15 cellular contexts compared by ENCODE assay signal in the genomic region with DNA sequence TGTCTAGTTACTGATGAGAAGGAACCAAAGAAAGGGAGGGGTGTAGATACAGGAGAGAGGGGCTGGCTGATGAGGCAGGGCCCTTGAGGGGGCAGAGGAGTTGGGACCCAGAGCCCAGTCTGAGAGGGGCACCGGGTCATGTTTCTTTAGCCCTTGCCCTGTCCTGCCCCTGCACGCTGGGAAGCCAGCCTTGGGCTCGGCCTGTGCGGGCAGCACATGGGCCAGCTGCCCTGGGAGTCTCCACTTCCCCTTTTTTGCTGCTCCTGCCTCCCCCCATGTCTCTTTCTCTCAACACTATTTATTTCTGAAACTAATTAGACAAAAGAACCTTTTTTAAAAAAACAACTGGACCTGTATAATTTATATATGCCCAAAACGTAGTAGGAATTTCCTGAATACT. TPM values are rescaled to one million over a fixed set of nuclear protein-coding genes. Genes with fewer than 3 reads are reported as not detected.
DNase-seq lines count a peak whose midpoint lies in the region; ATAC-seq, FAIRE-seq and TF ChIP-seq lines count a peak whose summit lies in the region.
"Had no signal": no experiment of that assay in that cellular context is flagged by ENCODE, and none has a peak within 500 bp of the region (broad histone marks: within the 10 kb centered on the region; RNA-seq: fewer than 3 reads in every experiment).

No MANE protein-coding gene starts in this region.

- no peak for TF ChIP-seq EP300 in GM12878 (IDR thresholded peaks at IDR 0.05; ENCODE audit: borderline replicate concordance in 1 of 2, control insufficient read depth in 1 of 2, low read depth in 2 of 2, low read length in 2 of 2)

- intact Hi-C loops in GM12878 (cut with micrococcal nuclease; ENCODE audit: unreplicated experiment), result no loop called here

- TF ChIP-seq CTCF in KMS-11 (conservative IDR thresholded peaks at IDR 0.05; ENCODE audit: low read depth, low read length) (no peak), GM12878 (IDR thresholded peaks at IDR 0.05 in 2 of 3, conservative IDR thresholded peaks at IDR 0.05 in 1 of 3; ENCODE audit: control insufficient read depth in 2 of 3, extremely low read depth in 1 of 3, insufficient read depth in 1 of 3, low read depth in 3 of 3, low read length in 3 of 3) (no peak)

- no peak overlapping the region for H3K4me3 ChIP-seq in KMS-11 (IDR thresholded peaks at IDR 0.05; ENCODE audit: insufficient read depth, low read depth, low read length)
- H3K4me3 ChIP-seq in GM12878, result no peak overlapping the region
- H3K4me3 ChIP-seq in subcutaneous abdominal adipose tissue (ENCODE audit: low read depth in 1 of 5, low read length in 5 of 5), result no peak overlapping the region

- TF ChIP-seq RAD21 in GM12878 (IDR thresholded peaks at IDR 0.05; ENCODE audit: insufficient read depth, low read depth, low read length), result no peak

- H3K4me2 ChIP-seq in KMS-11, result peak overlapping the region; percentile 69; the same call in 1 of the 2 replicates
- H3K4me2 ChIP-seq in GM12878 (ENCODE audit: control insufficient read depth, insufficient read depth), result no peak overlapping the region

- DNase-seq in GM12878 (ENCODE audit: low read depth, low spot score) (no peak), left lobe of liver (ENCODE audit: low spot score) (peak; percentile 35), DMS153 (lab: John Stamatoyannopoulos, UW) (no peak), midbrain (lab: John Stamatoyannopoulos, UW) (no peak)
- DNase-seq: activated CD4-positive, alpha-beta T cell treated with anti-CD3 and anti-CD28 coated beads for 4 hours; activated T-cell treated with anti-CD3 and anti-CD28 coated beads for 4 hours; DND-41; left colon; NCI-H1417 treated with DMSO at 0.1 percent for 48 hours; NCI-H446; T-helper 2 cell had no signal

- H3K79me2 ChIP-seq in KMS-11 (ENCODE audit: insufficient read depth, low read depth) (no peaks in the 10 kb centered on the region), GM12878 (ENCODE audit: control insufficient read depth, insufficient read depth, low read length) (no peaks in the 10 kb centered on the region)

- CTCF ChIA-PET in GM12878 (lab: Yijun Ruan, JAX), result no interaction called here

- POLR2A ChIA-PET in GM12878 (lab: Charles Lee), result no interaction called here

- H3K9me3 ChIP-seq in GM12878 (replicated peaks; ENCODE audit: control insufficient read depth, insufficient read depth, low read length) (no peaks in the 10 kb centered on the region), subcutaneous abdominal adipose tissue (ENCODE audit: control insufficient read depth in 5 of 5, low read length in 5 of 5) (peaks cover 0 to 12% (median 6%) of the 10 kb centered on the region in 5 donors)

- no peak overlapping the region for H2AFZ ChIP-seq in KMS-11 (ENCODE audit: low read depth)
- no peak overlapping the region for H2AFZ ChIP-seq in GM12878 (ENCODE audit: control insufficient read depth, low read depth, low read length)

- H3K4me1 ChIP-seq in KMS-11 (ENCODE audit: low read depth, poor library complexity, severe bottlenecking) (peaks cover 30% of the 10 kb centered on the region), GM12878 (ENCODE audit: control insufficient read depth, insufficient read depth, low read length) (no peaks in the 10 kb centered on the region), subcutaneous abdominal adipose tissue (ENCODE audit: control insufficient read depth in 5 of 5, insufficient read depth in 5 of 5, low read length in 5 of 5) (peaks cover 0 to 35% (median 28%) of the 10 kb centered on the region in 5 donors)

- FAIRE-seq in GM12878 (lab: Jason Lieb, UNC), result no peak

- H3K27me3 ChIP-seq in KMS-11 (ENCODE audit: insufficient read depth, low read depth), result no peaks in the 10 kb centered on the region
- peaks cover 4 to 8% of the 10 kb centered on the region in 2 experiments for H3K27me3 ChIP-seq in GM12878 (replicated peaks in 1 of 2; ENCODE audit: control insufficient read depth in 2 of 2, insufficient read depth in 2 of 2, low read length in 1 of 2)
- no peaks in the 10 kb centered on the region for H3K27me3 ChIP-seq in subcutaneous abdominal adipose tissue (ENCODE audit: control insufficient read depth in 5 of 5, insufficient read depth in 4 of 5, low read length in 5 of 5)

- no peak for ATAC-seq in GM12878
- peak; percentile 42 for ATAC-seq in left lobe of liver
- no peak for ATAC-seq in GM18858 (IDR thresholded peaks at IDR 0.05; ENCODE audit: unreplicated experiment)
- ATAC-seq in GM18909 (IDR thresholded peaks at IDR 0.05; ENCODE audit: poor library complexity, unreplicated experiment), result no peak

- no TSS peak for BruUV-seq in GM12878 (replicated peaks; lab: Mats Ljungman, UMichigan)

- H3K27ac ChIP-seq in KMS-11 (peak overlapping the region; percentile 88), GM12878 (ENCODE audit: control insufficient read depth, insufficient read depth) (no peak overlapping the region), subcutaneous abdominal adipose tissue (ENCODE audit: low read depth, low read length) (peak overlapping the region; percentile 23)

- H4K20me1 ChIP-seq in KMS-11 (ENCODE audit: insufficient read depth), result no peaks in the 10 kb centered on the region
- no peaks in the 10 kb centered on the region for H4K20me1 ChIP-seq in GM12878 (ENCODE audit: control insufficient read depth, insufficient read depth)

- WGBS in GM12878 (ENCODE audit: insufficient coverage, insufficient replicate concordance, low lambda C conversion rate, missing lambda C conversion rate), result 22% methylated on average over 5 of the region's 5 CpGs

- H3K36me3 ChIP-seq in KMS-11 (ENCODE audit: insufficient read depth) (no peaks in the 10 kb centered on the region), GM12878 (ENCODE audit: control insufficient read depth in 2 of 2, insufficient read depth in 2 of 2, low read length in 1 of 2) (no peaks in the 10 kb centered on the region), subcutaneous abdominal adipose tissue (ENCODE audit: control insufficient read depth in 5 of 5, insufficient read depth in 5 of 5, low read length in 5 of 5) (peaks cover 0 to 15% (median 8%) of the 10 kb centered on the region in 5 donors)

- in situ Hi-C loops in GM12878 (cut with MboI), result no loop called here

- no peak for TF ChIP-seq POLR2A in GM12878 (IDR thresholded peaks at IDR 0.05; ENCODE audit: low read depth, low read length)

- RAD21 ChIA-PET in GM12878 (lab: Charles Lee; ENCODE audit: unreplicated experiment), result no interaction called here

- peak overlapping the region; percentile 50; the same call in 1 of the 2 replicates for H3K9ac ChIP-seq in KMS-11
- no peak overlapping the region for H3K9ac ChIP-seq in GM12878 (ENCODE audit: control insufficient read depth, insufficient read depth, low read length)
- H3K9ac ChIP-seq in subcutaneous abdominal adipose tissue (ENCODE audit: low read length in 5 of 5), result no peak overlapping the region

- SMC1A ChIA-PET in GM12878 (lab: Charles Lee; ENCODE audit: uncharacterized antibody, unreplicated experiment), result no interaction called here

TF ChIP-seq in GM12878, 131 proteins besides CTCF, POLR2A, EP300 and RAD21:
- TF ChIP-seq HDAC6 (IDR thresholded peaks at IDR 0.05; ENCODE audit: unreplicated experiment), result no peak
- no peak for TF ChIP-seq NBN (IDR thresholded peaks at IDR 0.05)
- TF ChIP-seq SPI1 (IDR thresholded peaks at IDR 0.05; ENCODE audit: borderline replicate concordance, insufficient read depth, low read depth, low read length), result peak; percentile 87
- TF ChIP-seq YBX1 (IDR thresholded peaks at IDR 0.05), result no peak
- no peak for TF ChIP-seq SREBF1 (IDR thresholded peaks at IDR 0.05; ENCODE audit: low read length)

RNA-seq across cellular contexts. Expression of a gene that starts 20.5 kb away (rescaled TPM):
- total RNA-seq in GM12878 (2013; cell fraction: nucleolus; rRNA removed), result not detected in 2 replicates
- total RNA-seq in GM12878 (2014; rRNA removed) (not detected in 2 replicates), GM12878 (2014; rRNA removed; fragmentation: Illumina TruSeq; extraction: Trizol) (not detected in 2 replicates), GM12878 (2021) (0.08 and 0.29 TPM in 2 replicates), left lobe of liver (8.8 TPM)
- not detected for polyA plus RNA-seq in GM12878 (2011; ENCODE audit: low read depth)
- polyA plus RNA-seq in GM12878 (2011; rRNA removed) (not detected in 2 replicates), GM12878 (2014; fragmentation: Illumina TruSeq; extraction: Trizol) (not detected in 2 replicates), GM12878 (2014; fragmentation: Nextera tagmentation; extraction: Ambion mirVana) (not detected), GM12878 (2014; rRNA removed) (not detected in 2 replicates), GM12878 (2016; fragmentation: Nextera tagmentation; extraction: Ambion mirVana) (not detected)
- not detected in 2 replicates for polyA plus RNA-seq in GM12878 (2011; cell fraction: cytosol; rRNA removed)
- not detected in 2 replicates for polyA plus RNA-seq in GM12878 (2011; cell fraction: nucleus; rRNA removed)
- not detected in 2 replicates for polyA plus RNA-seq in GM12878 (2012)
- polyA minus RNA-seq in GM12878 (2011; rRNA and poly(A)+ RNA removed), result not detected in 2 replicates
- polyA minus RNA-seq in GM12878 (2011; cell fraction: cytosol; rRNA and poly(A)+ RNA removed), result not detected in 2 replicates
- not detected in 2 replicates for polyA minus RNA-seq in GM12878 (2011; cell fraction: nucleus; rRNA and poly(A)+ RNA removed)
